In genomic region chr11:33701302-33701701, GRCh38 we compare ENCODE assay signal across 8 cellular contexts.
DNase-seq lines count a peak whose midpoint lies in the region; ATAC-seq and TF ChIP-seq lines count a peak whose summit lies in the region.

No MANE protein-coding gene starts in this region.

- ATAC-seq in HG03108 (IDR thresholded peaks at IDR 0.05; ENCODE audit: unreplicated experiment): no peak

- peak overlapping the region; percentile 68 for H3K4me3 ChIP-seq in retinal pigment epithelial cell (ENCODE audit: low read length)

- H3K27me3 Mint-ChIP-seq in T-helper 1 cell treated with Interleukin-12 subunit alpha and Interleukin-12 subunit beta and Interleukin-4 antibody, amounts not matched to agents 30 μg/mL and 1 μg/mL, for 36 hours (ENCODE audit: low read depth): peaks cover 20% of the 10 kb centered on the region

- DNase-seq in NCI-H1092 treated with DMSO at 0.1 percent for 48 hours (lab: John Stamatoyannopoulos, UW): peak; percentile 77
- no peak for DNase-seq in NCI-H1092 (lab: John Stamatoyannopoulos, UW)
- DNase-seq in fibroblast of peridontal ligament (ENCODE audit: extremely low read depth): peak; percentile 40
- no peak for DNase-seq in retinal pigment epithelial cell (ENCODE audit: low read depth)
- DNase-seq in NCI-H2107 treated with DMSO at 0.1 percent for 48 hours (lab: John Stamatoyannopoulos, UW; ENCODE audit: unreplicated experiment): no peak
- no peak for DNase-seq in stimulated activated CD4-positive, alpha-beta T cell treated with anti-CD3 and anti-CD28 coated beads, Interleukin-15, amount 100 ng/mL, for 24 hours

- TF ChIP-seq CTCF in retinal pigment epithelial cell (conservative IDR thresholded peaks at IDR 0.05; ENCODE audit: low read depth, low read length): no peak

- peak overlapping the region; percentile 88 for H3K4me3 Mint-ChIP-seq in T-helper 1 cell treated with Interleukin-12 subunit alpha and Interleukin-12 subunit beta and Interleukin-4 antibody, amounts not matched to agents 30 μg/mL and 1 μg/mL, for 36 hours

- H3K36me3 Mint-ChIP-seq in T-helper 1 cell treated with Interleukin-12 subunit alpha and Interleukin-12 subunit beta and Interleukin-4 antibody, amounts not matched to agents 30 μg/mL and 1 μg/mL, for 36 hours (ENCODE audit: low read depth): peaks cover 5% of the 10 kb centered on the region

- H3K4me1 Mint-ChIP-seq in T-helper 1 cell treated with Interleukin-12 subunit alpha and Interleukin-12 subunit beta and Interleukin-4 antibody, amounts not matched to agents 30 μg/mL and 1 μg/mL, for 36 hours (ENCODE audit: low read depth): peaks cover 30% of the 10 kb centered on the region

- H3K27ac Mint-ChIP-seq in T-helper 1 cell treated with Interleukin-12 subunit alpha and Interleukin-12 subunit beta and Interleukin-4 antibody, amounts not matched to agents 30 μg/mL and 1 μg/mL, for 36 hours: peak overlapping the region; percentile 88

- H3K9me3 Mint-ChIP-seq in T-helper 1 cell treated with Interleukin-12 subunit alpha and Interleukin-12 subunit beta and Interleukin-4 antibody, amounts not matched to agents 30 μg/mL and 1 μg/mL, for 36 hours: no peaks in the 10 kb centered on the region

Comparison
In these comparisons a context has a peak if more than half of its experiments do, and no peak if none do; other contexts are left out.
1. DNase-seq: peak in NCI-H1092 treated with DMSO at 0.1 percent for 48 hours (single experiment) and fibroblast of peridontal ligament (single experiment); none in NCI-H1092 (single experiment), retinal pigment epithelial cell (single experiment), NCI-H2107 treated with DMSO at 0.1 percent for 48 hours (single experiment) and stimulated activated CD4-positive, alpha-beta T cell treated with anti-CD3 and anti-CD28 coated beads, Interleukin-15, amount 100 ng/mL, for 24 hours (single experiment).